In genomic region chr19:48867119-48867921, GRCh38 we compare ENCODE assay signal across 12 cellular contexts. TPM values are rescaled to one million over a fixed set of nuclear protein-coding genes. Genes with fewer than 3 reads are reported as not detected.
A peak's percentile ranks its signal among the peaks of the same experiment; 100 is the strongest.
DNase-seq lines count a peak whose midpoint lies in the region; TF ChIP-seq lines count a peak whose summit lies in the region.
"Had no signal": no experiment of that assay in that cellular context is flagged by ENCODE, and none has a peak within 500 bp of the region (broad histone marks: within the 10 kb centered on the region; RNA-seq: fewer than 3 reads in every experiment).

No MANE protein-coding gene starts in this region.

- no peak overlapping the region for H4K5ac ChIP-seq in H9 (ENCODE audit: insufficient read length, low read depth, low read length)

- H4K91ac ChIP-seq in H9 (ENCODE audit: insufficient read length, low read depth, low read length) = no peak overlapping the region

- in situ Hi-C loops in astrocyte of the spinal cord (cut with HindIII; ENCODE audit: low sequenced_read_pairs) = no loop called here

- no peak overlapping the region for H2AFZ ChIP-seq in H9 (ENCODE audit: low read length)

- H3K36me3 ChIP-seq in iPS-20b (ENCODE audit: insufficient read depth, low read depth, low read length) = no peaks in the 10 kb centered on the region
- H3K36me3 ChIP-seq in skeletal muscle satellite cell (ENCODE audit: insufficient read depth, low read length) = peaks cover 10% of the 10 kb centered on the region

- whole genome bisulfite sequencing in H9 (ENCODE audit: extremely low coverage, insufficient read length, low lambda C conversion rate) = no CpG with 5 or more reads among the region's 17 CpGs

- no peak overlapping the region for H2BK12ac ChIP-seq in H9 (ENCODE audit: insufficient read length, low read depth, low read length)

- H3K4me3 ChIP-seq in astrocyte of the spinal cord (ENCODE audit: low read depth, low read length) = peak overlapping the region; percentile 37
- H3K4me3 ChIP-seq in iPS-20b (ENCODE audit: low read length) = peak overlapping the region; percentile 63; the same call in 1 of the 2 replicates
- peak overlapping the region; percentile 77 for H3K4me3 ChIP-seq in skeletal muscle satellite cell (ENCODE audit: low read length)

- peaks cover 14 to 26% of the 10 kb centered on the region in 2 experiments for H3K4me1 Mint-ChIP-seq in H9

- no peak overlapping the region for H3K56ac ChIP-seq in H9 (ENCODE audit: insufficient read length, low read depth, low read length)

- H3K9me3 Mint-ChIP-seq in H9 = no peaks in the 10 kb centered on the region

- no peak overlapping the region for H2BK20ac ChIP-seq in H9 (ENCODE audit: low read depth, low read length, poor library complexity, severe bottlenecking)

- peaks cover under 1 to 26% (median 6%) of the 10 kb centered on the region in 3 experiments; a peak in 6 of 7 replicates for H3K36me3 Mint-ChIP-seq in H9 (ENCODE audit: insufficient read depth in 1 of 3, low read depth in 3 of 3)

- no peaks in the 10 kb centered on the region for H3K27me3 Mint-ChIP-seq in H9 (ENCODE audit: low read depth)

- no peaks in the 10 kb centered on the region for H3K27me3 ChIP-seq in H9 (ENCODE audit: insufficient read depth, low read length)
- no peaks in the 10 kb centered on the region for H3K27me3 ChIP-seq in iPS-20b (ENCODE audit: insufficient read depth, low read length)
- no peaks in the 10 kb centered on the region for H3K27me3 ChIP-seq in skeletal muscle satellite cell (ENCODE audit: control insufficient read depth, insufficient read depth, low read length)

- no peak overlapping the region for H2AK5ac ChIP-seq in H9 (ENCODE audit: insufficient read length, low read length)

- no peak overlapping the region for H3T11ph ChIP-seq in H9 (ENCODE audit: low read length)

- no peak overlapping the region for H2BK5ac ChIP-seq in H9 (ENCODE audit: insufficient read length, low read length)

- H3K4me1 ChIP-seq in H9 (ENCODE audit: insufficient read depth, low read length) = peaks cover 3% of the 10 kb centered on the region; the same call in 1 of the 2 replicates
- H3K4me1 ChIP-seq in iPS-20b (ENCODE audit: insufficient read depth, low read length) = peaks cover 12% of the 10 kb centered on the region
- H3K4me1 ChIP-seq in skeletal muscle satellite cell (ENCODE audit: control insufficient read depth, insufficient read depth, low read length) = peaks cover 26% of the 10 kb centered on the region

- H4K8ac ChIP-seq in H9 (replicated peaks; ENCODE audit: insufficient read length, low read depth, low read length) = no peak overlapping the region

- H3K79me2 ChIP-seq in H9 (ENCODE audit: insufficient read depth, low read length) = no peaks in the 10 kb centered on the region

- no peaks in the 10 kb centered on the region for H3K9me3 ChIP-seq in H9 (ENCODE audit: control insufficient read depth, low read depth, low read length)
- H3K9me3 ChIP-seq in iPS-20b (ENCODE audit: insufficient read depth, low read depth, low read length) = no peaks in the 10 kb centered on the region
- H3K9me3 ChIP-seq in skeletal muscle satellite cell (replicated peaks; ENCODE audit: low read length) = no peaks in the 10 kb centered on the region

- H3K27ac Mint-ChIP-seq in H9 = peak overlapping the region in 1 of 3 experiments; percentile 14; a peak in 1 of 7 replicates

- no peak overlapping the region for H3K23ac ChIP-seq in H9 (ENCODE audit: insufficient read length, low read depth, low read length)

- H3K9ac ChIP-seq in H9 (ENCODE audit: extremely low read depth, insufficient read length, low read length) (no peak overlapping the region), iPS-20b (ENCODE audit: low read depth, low read length) (peak overlapping the region; percentile 83; the same call in 1 of the 2 replicates), skeletal muscle satellite cell (ENCODE audit: low read depth, low read length) (peak overlapping the region; percentile 83)

- peak overlapping the region in 1 of 2 experiments; percentile 54; a peak in 2 of 5 replicates for H3K4me3 Mint-ChIP-seq in H9

- no peak overlapping the region for H2BK120ac ChIP-seq in H9 (ENCODE audit: low read depth, low read length, poor library complexity, severe bottlenecking)

- no peak overlapping the region for H2BK15ac ChIP-seq in H9 (ENCODE audit: low read depth, low read length)

- peak overlapping the region; percentile 49 for H3K4me2 ChIP-seq in H9 (ENCODE audit: insufficient read depth, insufficient read length, low read length)
- peak overlapping the region; percentile 97 for H3K4me2 ChIP-seq in skeletal muscle satellite cell (ENCODE audit: low read length)

- no peaks in the 10 kb centered on the region for H4K20me1 ChIP-seq in H9 (ENCODE audit: control insufficient read depth, insufficient read depth, insufficient read length)

- no peak for TF ChIP-seq CTCF in H9 (conservative IDR thresholded peaks at IDR 0.05)
- TF ChIP-seq CTCF in astrocyte of the spinal cord (IDR thresholded peaks at IDR 0.05; ENCODE audit: low read depth, low read length) = no peak

- peaks cover 2% of the 10 kb centered on the region for H3K23me2 ChIP-seq in H9 (ENCODE audit: insufficient read length, low read depth, low read length, poor library complexity, severe bottlenecking)

- H3K27ac ChIP-seq in H9 (ENCODE audit: insufficient read length, low read depth, low read length) = no peak overlapping the region
- H3K27ac ChIP-seq in iPS-20b (ENCODE audit: low read length) = no peak overlapping the region
- H3K27ac ChIP-seq: HL-60 had no signal

- H3K79me1 ChIP-seq in H9 (ENCODE audit: insufficient read depth, low read depth, low read length, poor library complexity, severe bottlenecking) = no peaks in the 10 kb centered on the region

- no peak overlapping the region for H3K4ac ChIP-seq in H9 (ENCODE audit: low read depth, low read length)

- DNase-seq in H9 = no peak
- no peak for DNase-seq in astrocyte of the spinal cord (ENCODE audit: low read depth, low spot score)
- DNase-seq in hippocampal formation (lab: John Stamatoyannopoulos, UW) = no peak
- DNase-seq in T1000 (lab: John Stamatoyannopoulos, UW) = no peak
- DNase-seq in RPMI8226 = no peak
- no peak for DNase-seq in NCI-H1092 treated with DMSO at 0.1 percent for 48 hours (lab: John Stamatoyannopoulos, UW)
- DNase-seq: caudate nucleus, GF-D8, NCI-H226 had no signal

- peak overlapping the region; percentile 30 for H3K18ac ChIP-seq in H9 (ENCODE audit: insufficient read length, low read depth, low read length)

- H3K14ac ChIP-seq in H9 (ENCODE audit: insufficient read depth, low read length) = peak overlapping the region; percentile 63; the same call in 1 of the 2 replicates

RNA-seq across cellular contexts. Expression of gene PLEKHA4, which starts 1.1 kb away (rescaled TPM):
- total RNA-seq in H9 (2021) = 14.3 and 15.3 TPM in 2 replicates
- total RNA-seq in skeletal muscle satellite cell (2012; rRNA removed) = 12.9 and 16.0 TPM in 2 replicates

RNA-seq across cellular contexts. Expression of gene PPP1R15A, which starts 4.9 kb away (rescaled TPM):
- total RNA-seq in H9 (2021) = 17.2 and 17.5 TPM in 2 replicates
- total RNA-seq in skeletal muscle satellite cell (2012; rRNA removed) = 45.7 and 55.3 TPM in 2 replicates

RNA-seq across cellular contexts. Expression of gene HSD17B14, which starts 31.0 kb away (rescaled TPM):
- total RNA-seq in H9 (2021) = 11.2 and 11.6 TPM in 2 replicates
- total RNA-seq in skeletal muscle satellite cell (2012; rRNA removed) = 1.1 and 1.5 TPM in 2 replicates

RNA-seq across cellular contexts. Expression of gene TULP2, which starts 31.2 kb away (rescaled TPM):
- total RNA-seq in H9 (2021) = 0.94 and 1.0 TPM in 2 replicates
- 0.25 TPM in 1 of 2 replicates, not detected in the other for total RNA-seq in skeletal muscle satellite cell (2012; rRNA removed)

RNA-seq across cellular contexts. Expression of gene NUCB1, which starts 32.8 kb away (rescaled TPM):
- 125 and 131 TPM in 2 replicates for total RNA-seq in H9 (2021)
- total RNA-seq in skeletal muscle satellite cell (2012; rRNA removed) = 152 and 158 TPM in 2 replicates
